Comparison of ENCODE assay signal across 22 cellular contexts in genomic region chr5:136754216-136754615, GRCh38.
"Had no signal": no experiment of that assay in that cellular context is flagged by ENCODE, and none has a peak within 500 bp of the region (broad histone marks: within the 10 kb centered on the region; RNA-seq: fewer than 3 reads in every experiment).

No MANE protein-coding gene starts in this region.

- DNase-seq: activated B cell treated with CpG ODN at 0.5 μM for 24 hours; activated CD4-positive, alpha-beta T cell treated with anti-CD3 and anti-CD28 coated beads for 48 hours; activated CD4-positive, alpha-beta T cell treated with anti-CD3 and anti-CD28 coated beads, Interleukin-2, amount 50 U/mL, for 1 hour; activated CD4-positive, alpha-beta T cell treated with anti-CD3 and anti-CD28 coated beads, Interleukin-2, amount 50 U/mL, for 48 hours; activated CD8-positive, alpha-beta memory T cell treated with anti-CD3 and anti-CD28 coated beads for 24 hours; activated CD8-positive, alpha-beta T cell treated with anti-CD3 and anti-CD28 coated beads for 36 hours; activated effector memory CD4-positive, alpha-beta T cell treated with Interleukin-2 at 50 U/mL for 16 hours; activated naive CD4-positive, alpha-beta T cell treated with anti-CD3 and anti-CD28 coated beads for 36 hours; activated naive CD8-positive, alpha-beta T cell treated with anti-CD3 and anti-CD28 coated beads for 36 hours; activated naive CD8-positive, alpha-beta T cell treated with anti-CD3 and anti-CD28 coated beads, Interleukin-2, amount 50 U/mL, for 24 hours; activated T-cell treated with anti-CD3 and anti-CD28 coated beads, Interleukin-2, amount 50 U/mL, for 4 hours; adrenal gland; aorta; body of pancreas; colonic mucosa; effector CD8-positive, alpha-beta T cell; esophagus squamous epithelium; foreskin melanocyte; T-helper 1 cell; T-helper 17 cell; T1000; WERI-Rb-1 had no signal
